34 cellular contexts compared by ENCODE assay signal in genomic region chr1:240295811-240296210, GRCh38.
DNase-seq lines count a peak whose midpoint lies in the region; ATAC-seq and TF ChIP-seq lines count a peak whose summit lies in the region.
"Had no signal": no experiment of that assay in that cellular context is flagged by ENCODE, and none has a peak within 500 bp of the region (broad histone marks: within the 10 kb centered on the region; RNA-seq: fewer than 3 reads in every experiment).

No MANE protein-coding gene starts in this region.

- peaks cover 5% of the 10 kb centered on the region for H3K4me1 Mint-ChIP-seq in activated T-helper 17 cell treated with anti-CD3 and anti-CD28 coated beads, Interleukin-2, amount 50 U/mL, for 72 hours
- H3K4me1 Mint-ChIP-seq: memory B cell; stimulated activated memory B cell treated with anti-CD40 and anti-IgM and Interleukin-4, amounts not matched to agents 10 μg/mL and 1 μg/mL and 100 μg/mL, for 72 hours had no signal

- no peak for TF ChIP-seq POLR2A in uterus (IDR thresholded peaks at IDR 0.05)

- peak; percentile 83 for ATAC-seq in GM18907 (IDR thresholded peaks at IDR 0.05; ENCODE audit: unreplicated experiment)
- peak; percentile 49 for ATAC-seq in HG02981 (IDR thresholded peaks at IDR 0.05; ENCODE audit: unreplicated experiment)
- ATAC-seq in activated T-helper 17 cell treated with anti-CD3 and anti-CD28 coated beads, Interleukin-2, amount 50 U/mL, for 72 hours (replicated peaks): no peak
- ATAC-seq: foreskin keratinocyte; HCT116; left lobe of liver; right lobe of liver; stimulated activated memory B cell treated with anti-CD40 and anti-IgM and Interleukin-4, amounts not matched to agents 10 μg/mL and 1 μg/mL and 100 μg/mL, for 72 hours had no signal

- no peaks in the 10 kb centered on the region for H3K27me3 ChIP-seq in uterus
- H3K27me3 ChIP-seq: BLaER1, cardiac muscle cell, foreskin keratinocyte, MG63, right lobe of liver, upper lobe of left lung had no signal

- intact Hi-C loops in uterus (cut with DNase I; ENCODE audit: low total_unique reads): no loop called here

- no peak overlapping the region for H3K4me3 ChIP-seq in uterus
- H3K4me3 ChIP-seq: BLaER1, cardiac muscle cell, MG63, right lobe of liver, SK-N-MC, upper lobe of left lung had no signal

- H3K9me3 Mint-ChIP-seq in activated T-helper 17 cell treated with anti-CD3 and anti-CD28 coated beads, Interleukin-2, amount 50 U/mL, for 72 hours: no peaks in the 10 kb centered on the region
- H3K9me3 Mint-ChIP-seq: activated CD4-positive, alpha-beta memory T cell treated with anti-CD3 and anti-CD28 coated beads for 36 hours; activated T-helper 1 cell treated with anti-CD3 and anti-CD28 coated beads, Interleukin-12 subunit alpha, Interleukin-12 subunit beta, Interleukin-2, Interleukin-4 antibody, amounts not matched to agents 30 ng/mL and 10 ng/mL and 1 ng/mL, durations not matched to agents 14 hours and 24 hours and 36 hours had no signal

- no peaks in the 10 kb centered on the region for H3K36me3 ChIP-seq in uterus
- H3K36me3 ChIP-seq: BLaER1, cardiac muscle cell, right lobe of liver, upper lobe of left lung had no signal

- H3K27me3 Mint-ChIP-seq in activated T-helper 17 cell treated with anti-CD3 and anti-CD28 coated beads, Interleukin-2, amount 50 U/mL, for 72 hours: peaks cover 5% of the 10 kb centered on the region
- H3K27me3 Mint-ChIP-seq: activated CD4-positive, alpha-beta memory T cell treated with anti-CD3 and anti-CD28 coated beads for 36 hours; memory B cell; stimulated activated memory B cell treated with anti-CD40 and anti-IgM and Interleukin-4, amounts not matched to agents 10 μg/mL and 1 μg/mL and 100 μg/mL, for 72 hours had no signal

- peak; percentile 29 for DNase-seq in M059J (ENCODE audit: low read depth)
- peak; percentile 36 for DNase-seq in iris pigment epithelial cell (ENCODE audit: low read depth)
- DNase-seq in NCI-H128 (lab: John Stamatoyannopoulos, UW; ENCODE audit: unreplicated experiment): no peak
- DNase-seq in cerebellar nuclear complex (lab: John Stamatoyannopoulos, UW): no peak
- DNase-seq in uterus: no peak
- DNase-seq: ACHN; activated CD4-positive, alpha-beta memory T cell treated with anti-CD3 and anti-CD28 coated beads for 36 hours; activated CD8-positive, alpha-beta memory T cell treated with anti-CD3 and anti-CD28 coated beads, Interleukin-2, amount 50 U/mL, for 4 hours; activated naive CD4-positive, alpha-beta T cell treated with anti-CD3 and anti-CD28 coated beads, Interleukin-2, amount 50 U/mL, for 16 hours; amniotic stem cell; foreskin keratinocyte; GF-D8; MG63; NCI-H1436 treated with DMSO at 0.1 percent for 48 hours; NCI-H2107; NCI-H446 treated with DMSO at 0.1 percent for 48 hours; right lobe of liver; stimulated activated CD4-positive, alpha-beta T cell treated with anti-CD3 and anti-CD28 coated beads, Interleukin-4, amount 100 ng/mL, for 4 hours; substantia nigra; upper lobe of left lung had no signal

- no peak overlapping the region for H3K4me3 Mint-ChIP-seq in activated T-helper 17 cell treated with anti-CD3 and anti-CD28 coated beads, Interleukin-2, amount 50 U/mL, for 72 hours
- H3K4me3 Mint-ChIP-seq: activated CD4-positive, alpha-beta memory T cell treated with anti-CD3 and anti-CD28 coated beads for 36 hours; activated T-helper 1 cell treated with anti-CD3 and anti-CD28 coated beads, Interleukin-12 subunit alpha, Interleukin-12 subunit beta, Interleukin-2, Interleukin-4 antibody, amounts not matched to agents 30 ng/mL and 10 ng/mL and 1 ng/mL, durations not matched to agents 14 hours and 24 hours and 36 hours; memory B cell; neural crest cell; stimulated activated memory B cell treated with anti-CD40 and anti-IgM and Interleukin-4, amounts not matched to agents 10 μg/mL and 1 μg/mL and 100 μg/mL, for 72 hours; T-helper 1 cell treated with Interleukin-12 subunit alpha and Interleukin-12 subunit beta and Interleukin-4 antibody, amounts not matched to agents 30 μg/mL and 1 μg/mL, for 36 hours had no signal

- H3K36me3 Mint-ChIP-seq in activated T-helper 17 cell treated with anti-CD3 and anti-CD28 coated beads, Interleukin-2, amount 50 U/mL, for 72 hours (ENCODE audit: low read depth): no peaks in the 10 kb centered on the region
- H3K36me3 Mint-ChIP-seq: activated CD4-positive, alpha-beta memory T cell treated with anti-CD3 and anti-CD28 coated beads for 36 hours; memory B cell; stimulated activated memory B cell treated with anti-CD40 and anti-IgM and Interleukin-4, amounts not matched to agents 10 μg/mL and 1 μg/mL and 100 μg/mL, for 72 hours had no signal

- TF ChIP-seq CTCF in uterus (IDR thresholded peaks at IDR 0.05): no peak

- H3K27ac ChIP-seq in uterus: no peak overlapping the region
- H3K27ac ChIP-seq: BLaER1, cardiac muscle cell, foreskin keratinocyte, parathyroid adenoma, right lobe of liver, SK-N-MC, upper lobe of left lung had no signal

- H3K9me3 ChIP-seq in uterus: no peaks in the 10 kb centered on the region
- H3K9me3 ChIP-seq: BLaER1, MG63, right lobe of liver, upper lobe of left lung had no signal

- H3K4me1 ChIP-seq in uterus: no peaks in the 10 kb centered on the region
- H3K4me1 ChIP-seq: BLaER1, foreskin keratinocyte, parathyroid adenoma, right lobe of liver, upper lobe of left lung had no signal

- no peak overlapping the region for H3K27ac Mint-ChIP-seq in activated T-helper 17 cell treated with anti-CD3 and anti-CD28 coated beads, Interleukin-2, amount 50 U/mL, for 72 hours
- H3K27ac Mint-ChIP-seq: activated CD4-positive, alpha-beta memory T cell treated with anti-CD3 and anti-CD28 coated beads for 36 hours; activated T-helper 1 cell treated with anti-CD3 and anti-CD28 coated beads, Interleukin-12 subunit alpha, Interleukin-12 subunit beta, Interleukin-2, Interleukin-4 antibody, amounts not matched to agents 30 ng/mL and 10 ng/mL and 1 ng/mL, durations not matched to agents 14 hours and 24 hours and 36 hours; memory B cell; stimulated activated memory B cell treated with anti-CD40 and anti-IgM and Interleukin-4, amounts not matched to agents 10 μg/mL and 1 μg/mL and 100 μg/mL, for 72 hours; T-helper 1 cell treated with Interleukin-12 subunit alpha and Interleukin-12 subunit beta and Interleukin-4 antibody, amounts not matched to agents 30 μg/mL and 1 μg/mL, for 36 hours had no signal

Comparison
In these comparisons a context has a peak if more than half of its experiments do, and no peak if none do; other contexts are left out.
1. DNase-seq: peak in M059J (single experiment) and iris pigment epithelial cell (single experiment); none in NCI-H128 (single experiment), cerebellar nuclear complex (0 of 2) and uterus (0 of 2).